ENCODE assay signal across 9 cellular contexts in the genomic region with DNA sequence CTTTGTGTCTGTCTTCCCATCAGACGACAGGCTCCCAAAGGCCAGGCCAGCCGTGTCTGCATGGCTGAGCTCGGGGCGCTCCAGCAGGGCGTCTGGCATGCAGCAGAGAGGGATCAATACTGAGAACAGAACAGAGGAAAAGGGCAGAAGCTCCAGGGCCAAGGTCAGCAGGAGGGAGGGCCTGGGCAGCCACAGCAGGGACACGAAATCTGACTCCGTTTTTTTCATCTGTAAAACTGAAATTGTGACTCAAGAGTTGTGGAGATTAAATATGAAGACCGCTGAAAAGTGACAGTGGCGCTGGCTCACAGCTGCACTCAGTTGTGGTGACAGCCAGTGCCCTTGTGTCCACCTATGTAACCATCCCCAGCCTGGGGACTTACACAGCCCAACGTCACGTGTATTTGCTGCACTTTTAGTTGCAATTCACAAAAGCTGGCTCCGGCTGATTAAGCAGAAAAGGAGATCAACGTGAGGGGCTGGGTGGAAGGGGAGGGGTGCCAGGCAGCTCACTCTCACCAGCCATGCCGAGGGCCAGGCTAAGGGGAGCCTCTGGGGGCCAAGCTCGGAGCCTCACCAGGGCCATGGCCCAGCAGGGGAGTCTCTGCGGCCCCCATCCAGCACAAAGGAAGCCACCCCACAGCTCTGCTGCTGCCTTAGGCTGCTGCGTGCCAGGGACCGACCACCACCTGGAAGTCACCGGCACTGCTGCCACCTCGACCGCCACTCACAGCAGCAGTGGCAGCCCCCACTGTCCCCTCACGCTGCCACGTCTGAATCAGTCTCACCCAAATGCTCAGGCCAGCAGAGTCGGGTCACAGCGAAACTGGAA.
DNase-seq lines count a peak whose midpoint lies in the region; ATAC-seq and TF ChIP-seq lines count a peak whose summit lies in the region.
"Had no signal": no experiment of that assay in that cellular context is flagged by ENCODE, and none has a peak within 500 bp of the region (broad histone marks: within the 10 kb centered on the region; RNA-seq: fewer than 3 reads in every experiment).

No MANE protein-coding gene starts in this region.

- peak overlapping the region; percentile 40 for H3K4me3 ChIP-seq in brain microvascular endothelial cell (ENCODE audit: low read depth, low read length)
- no peak overlapping the region for H3K4me3 ChIP-seq in naive thymus-derived CD4-positive, alpha-beta T cell (ENCODE audit: low read length)

- no peaks in the 10 kb centered on the region for H3K27me3 ChIP-seq in brain microvascular endothelial cell (replicated peaks)
- no peaks in the 10 kb centered on the region for H3K27me3 ChIP-seq in naive thymus-derived CD4-positive, alpha-beta T cell (ENCODE audit: control insufficient read depth in 2 of 2, insufficient read depth in 2 of 2, low read length in 2 of 2)

- no peaks in the 10 kb centered on the region for H3K9me3 ChIP-seq in naive thymus-derived CD4-positive, alpha-beta T cell (ENCODE audit: control insufficient read depth in 2 of 3, low read length in 3 of 3)

- peak overlapping the region in 6 of 9 donors; percentile 30 to 71 (median 62) for H3K27ac Mint-ChIP-seq in naive thymus-derived CD4-positive, alpha-beta T cell
- no peak overlapping the region for H3K27ac Mint-ChIP-seq in activated CD4-positive, alpha-beta T cell treated with anti-CD3 and anti-CD28 coated beads, Interleukin-2, amount 10 ng/mL, durations not matched to agents 7 days and 5 days

- peak overlapping the region in 6 of 10 donors; percentile 18 to 65 (median 35) for H3K4me3 Mint-ChIP-seq in naive thymus-derived CD4-positive, alpha-beta T cell
- H3K4me3 Mint-ChIP-seq in activated CD4-positive, alpha-beta T cell treated with anti-CD3 and anti-CD28 coated beads, Interleukin-2, amount 10 ng/mL, durations not matched to agents 7 days and 5 days: no peak overlapping the region

- peak; percentile 21 for ATAC-seq in HG03520 (IDR thresholded peaks at IDR 0.05; ENCODE audit: unreplicated experiment)
- ATAC-seq in naive thymus-derived CD4-positive, alpha-beta T cell: peak; percentile 25

- H3K36me3 ChIP-seq in brain microvascular endothelial cell (replicated peaks): peaks cover 2% of the 10 kb centered on the region
- no peaks in the 10 kb centered on the region for H3K36me3 ChIP-seq in naive thymus-derived CD4-positive, alpha-beta T cell (ENCODE audit: control insufficient read depth in 2 of 3, insufficient read depth in 3 of 3, low read length in 3 of 3)

- peaks cover 9 to 33% (median 24%) of the 10 kb centered on the region in 7 donors for H3K4me1 Mint-ChIP-seq in naive thymus-derived CD4-positive, alpha-beta T cell
- peaks cover 12% of the 10 kb centered on the region for H3K4me1 Mint-ChIP-seq in activated CD4-positive, alpha-beta T cell treated with anti-CD3 and anti-CD28 coated beads, Interleukin-2, amount 10 ng/mL, durations not matched to agents 7 days and 5 days

- H3K36me3 Mint-ChIP-seq in naive thymus-derived CD4-positive, alpha-beta T cell: peaks cover 0 to 24% (median 7%) of the 10 kb centered on the region in 5 donors
- H3K36me3 Mint-ChIP-seq in activated CD4-positive, alpha-beta T cell treated with anti-CD3 and anti-CD28 coated beads, Interleukin-2, amount 10 ng/mL, durations not matched to agents 7 days and 5 days (ENCODE audit: low read depth): peaks cover 10% of the 10 kb centered on the region

- TF ChIP-seq CTCF in brain microvascular endothelial cell (IDR thresholded peaks at IDR 0.05; ENCODE audit: low read depth, low read length, missing control alignments) (no peak), GM10248 (IDR thresholded peaks at IDR 0.05; ENCODE audit: control extremely low read depth, extremely low read depth, low read depth, missing control alignments) (no peak)

- intact Hi-C loops in naive thymus-derived CD4-positive, alpha-beta T cell (cut with micrococcal nuclease): loop anchor here (1.0 to 10.0 kb wide), 9 partner anchors 61 to 1416 kb away; no protein-coding TSS in a partner anchor

- DNase-seq in NCI-H1417 (lab: John Stamatoyannopoulos, UW) (peak; percentile 73 to 89 (median 81)), NCI-H1417 treated with DMSO at 0.1 percent for 48 hours (lab: John Stamatoyannopoulos, UW) (no peak), brain microvascular endothelial cell (no peak), COR-L47 (lab: John Stamatoyannopoulos, UW) (no peak), GM10248 (ENCODE audit: extremely low spot score) (no peak)
- DNase-seq in naive thymus-derived CD4-positive, alpha-beta T cell: no peak
- DNase-seq in activated CD4-positive, alpha-beta T cell treated with anti-CD3 and anti-CD28 coated beads, Interleukin-2, amount 10 ng/mL, durations not matched to agents 7 days and 5 days: no peak

- POLR2A ChIA-PET in naive thymus-derived CD4-positive, alpha-beta T cell (lab: Charles Lee): no interaction called here
- POLR2A ChIA-PET in GM10248 (lab: Yijun Ruan, JAX): no interaction called here
- POLR2A ChIA-PET in activated CD4-positive, alpha-beta T cell treated with anti-CD3 and anti-CD28 coated beads, Interleukin-2, amount 10 ng/mL, durations not matched to agents 7 days and 5 days (lab: Charles Lee): no interaction called here

- peaks cover 3 to 4% of the 10 kb centered on the region in 2 donors for H3K4me1 ChIP-seq in naive thymus-derived CD4-positive, alpha-beta T cell (ENCODE audit: control insufficient read depth in 2 of 2, insufficient read depth in 2 of 2, low read length in 2 of 2)

- peak overlapping the region; percentile 21 for H3K27ac ChIP-seq in brain microvascular endothelial cell
- H3K27ac ChIP-seq in naive thymus-derived CD4-positive, alpha-beta T cell (ENCODE audit: low read depth, low read length): no peak overlapping the region
- H3K27ac ChIP-seq: 22Rv1 had no signal

- in situ Hi-C loops in brain microvascular endothelial cell (cut with HindIII; ENCODE audit: low pct_ligation_motif_present, low sequenced_read_pairs): no loop called here

- CTCF ChIA-PET in naive thymus-derived CD4-positive, alpha-beta T cell (lab: Charles Lee): interaction anchor here (1.2 to 1.4 kb wide), 2 partner anchors 106 to 301 kb away, joined by 3 to 4 read pairs; no protein-coding TSS in a partner anchor
- CTCF ChIA-PET in GM10248 (lab: Yijun Ruan, JAX): interaction anchor here (0.8 to 1.5 kb wide), 9 partner anchors 14 to 311 kb away, joined by 3 to 4 read pairs (median 3); no protein-coding TSS in a partner anchor
- CTCF ChIA-PET in activated CD4-positive, alpha-beta T cell treated with anti-CD3 and anti-CD28 coated beads, Interleukin-2, amount 10 ng/mL, durations not matched to agents 7 days and 5 days (lab: Charles Lee): interaction anchor here (0.7 to 1.2 kb wide), 4 partner anchors 11 to 91 kb away, joined by 3 to 5 read pairs (median 3); no protein-coding TSS in a partner anchor

- no peaks in the 10 kb centered on the region for H3K9me3 Mint-ChIP-seq in naive thymus-derived CD4-positive, alpha-beta T cell
- H3K9me3 Mint-ChIP-seq in activated CD4-positive, alpha-beta T cell treated with anti-CD3 and anti-CD28 coated beads, Interleukin-2, amount 10 ng/mL, durations not matched to agents 7 days and 5 days: no peaks in the 10 kb centered on the region

- H3K27me3 Mint-ChIP-seq in naive thymus-derived CD4-positive, alpha-beta T cell: no peaks in the 10 kb centered on the region
- H3K27me3 Mint-ChIP-seq in activated CD4-positive, alpha-beta T cell treated with anti-CD3 and anti-CD28 coated beads, Interleukin-2, amount 10 ng/mL, durations not matched to agents 7 days and 5 days: no peaks in the 10 kb centered on the region

Comparison
In these comparisons a context has a peak if more than half of its experiments do, and no peak if none do; other contexts are left out.
1. DNase-seq: peak in NCI-H1417 (3 of 3); none in NCI-H1417 treated with DMSO at 0.1 percent for 48 hours (single experiment), brain microvascular endothelial cell (single experiment), naive thymus-derived CD4-positive, alpha-beta T cell (0 of 9), COR-L47 (single experiment), GM10248 (single experiment) and activated CD4-positive, alpha-beta T cell treated with anti-CD3 and anti-CD28 coated beads, Interleukin-2, amount 10 ng/mL, durations not matched to agents 7 days and 5 days (single experiment).